Comparison of ENCODE assay signal across 2 cellular contexts in genomic region chr1:32618673-32619221, GRCh38.
TF ChIP-seq lines count a peak whose summit lies in the region.

No MANE protein-coding gene starts in this region.

TF ChIP-seq in HCT116, 20 proteins besides CTCF, POLR2A, EP300 and RAD21:
- TF ChIP-seq TCF7L2 (IDR thresholded peaks at IDR 0.05; ENCODE audit: borderline replicate concordance, extremely low read depth, insufficient read depth, insufficient read length): no peak
- TF ChIP-seq EGR1 (IDR thresholded peaks at IDR 0.05; ENCODE audit: low read depth): no peak
- TF ChIP-seq EZH2phosphoT487 (IDR thresholded peaks at IDR 0.05; ENCODE audit: borderline replicate concordance): no peak
- TF ChIP-seq SIN3A (IDR thresholded peaks at IDR 0.05; ENCODE audit: low read depth): no peak
- no peak for TF ChIP-seq EZH2 (IDR thresholded peaks at IDR 0.05)
- no peak for TF ChIP-seq POLR2AphosphoS5 (IDR thresholded peaks at IDR 0.05; ENCODE audit: low read depth, low read length)
- no peak for TF ChIP-seq ATF3 (IDR thresholded peaks at IDR 0.05)
- no peak for TF ChIP-seq ZNF274 (IDR thresholded peaks at IDR 0.05; ENCODE audit: low read depth, low read length)
- TF ChIP-seq CEBPB (IDR thresholded peaks at IDR 0.05; ENCODE audit: low read depth): no peak
- TF ChIP-seq MAX (IDR thresholded peaks at IDR 0.05): no peak
- no peak for TF ChIP-seq SRF (IDR thresholded peaks at IDR 0.05; ENCODE audit: low read depth)
- TF ChIP-seq CBX3 (IDR thresholded peaks at IDR 0.05; ENCODE audit: low read depth): no peak
- TF ChIP-seq ZFX (IDR thresholded peaks at IDR 0.05): no peak
- TF ChIP-seq SP1 (IDR thresholded peaks at IDR 0.05; ENCODE audit: low read depth): no peak
- TF ChIP-seq ZBTB33 (IDR thresholded peaks at IDR 0.05; ENCODE audit: extremely low read depth, insufficient replicate concordance, low read length): no peak
- TF ChIP-seq REST (IDR thresholded peaks at IDR 0.05; ENCODE audit: low read depth): no peak
- TF ChIP-seq ELF1 (IDR thresholded peaks at IDR 0.05; ENCODE audit: borderline replicate concordance, low read depth): no peak
- no peak for TF ChIP-seq YY1 (IDR thresholded peaks at IDR 0.05; ENCODE audit: extremely low read depth, insufficient replicate concordance, low read depth, low read length)
- TF ChIP-seq FOSL1 (IDR thresholded peaks at IDR 0.05; ENCODE audit: low read depth): no peak
- no peak for TF ChIP-seq JUND (IDR thresholded peaks at IDR 0.05)
TF ChIP-seq in HCT116: peak in this region for 0.

TF ChIP-seq in endothelial cell of umbilical vein, 7 proteins besides CTCF, POLR2A, EP300 and RAD21:
- TF ChIP-seq MAX (IDR thresholded peaks at IDR 0.05; ENCODE audit: insufficient read depth, insufficient read length) (no peak), GATA2 (IDR thresholded peaks at IDR 0.05; ENCODE audit: insufficient read depth, insufficient read length, low read depth, low read length) (no peak)
